In the genomic region with DNA sequence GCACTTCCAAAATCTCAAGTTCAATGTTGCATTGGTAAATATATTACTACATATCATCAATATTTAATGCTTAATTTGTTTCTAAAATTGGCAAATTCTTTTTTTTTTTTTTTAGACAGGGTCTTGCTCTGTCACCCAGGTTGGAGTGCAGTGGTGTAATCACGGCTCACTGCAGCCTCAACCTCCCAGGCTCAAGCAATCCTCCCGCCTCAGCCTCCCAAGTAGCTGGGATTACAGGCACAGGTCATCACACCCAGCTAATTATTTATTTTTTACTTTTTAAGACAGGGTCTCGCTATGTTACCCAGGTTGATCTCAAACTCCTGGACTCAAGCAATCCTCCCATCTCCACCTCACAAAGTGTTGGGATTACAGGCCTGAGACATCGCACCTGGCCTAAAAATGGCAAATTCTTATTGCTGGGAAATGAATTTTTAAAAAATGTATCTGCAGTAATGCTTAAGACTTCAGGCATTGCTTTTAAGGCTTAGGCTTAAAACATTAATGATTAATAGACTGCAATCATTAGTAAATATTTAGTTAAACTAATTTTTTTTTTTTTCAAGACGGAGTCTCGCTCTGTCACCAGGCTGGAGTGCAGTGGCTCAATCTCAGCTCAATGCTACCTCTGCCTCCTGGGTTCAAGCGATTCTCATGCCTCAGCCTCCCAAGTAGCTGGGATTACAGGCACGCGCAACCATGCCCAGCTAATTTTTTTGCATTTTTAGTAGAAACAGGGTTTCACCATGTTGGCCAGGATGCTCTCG, we compare ENCODE assay signal across 6 cellular contexts.
DNase-seq lines count a peak whose midpoint lies in the region; ATAC-seq, FAIRE-seq and TF ChIP-seq lines count a peak whose summit lies in the region.
"Not testable (repeated sequence)": the region's sequence is repeated elsewhere in the genome, so short reads cannot be mapped to it uniquely, and the experiment has no call there.

No MANE protein-coding gene starts in this region.

- FAIRE-seq in pancreas (lab: Jason Lieb, UNC); small intestine (lab: Jason Lieb, UNC): not testable (repeated sequence)

- peak overlapping the region; percentile 2 for H3K4me2 ChIP-seq in hepatocyte

- not testable (repeated sequence) for TF ChIP-seq CTCF in VCaP (conservative IDR thresholded peaks at IDR 0.05); hepatocyte (IDR thresholded peaks at IDR 0.05; ENCODE audit: poor library complexity); left lung (IDR thresholded peaks at IDR 0.05); liver (IDR thresholded peaks at IDR 0.05; ENCODE audit: low read depth, low read length, missing input control); pancreas (IDR thresholded peaks at IDR 0.05)

- intact Hi-C loops in left lung (cut with DNase I); pancreas (cut with DNase I): not testable (repeated sequence)

- not testable (repeated sequence) for DNase-seq in hepatocyte (ENCODE audit: low spot score); left lung; pancreas
- peak; percentile 20 for DNase-seq in small intestine

- H2AFZ ChIP-seq in hepatocyte = not testable (repeated sequence)

- H3K36me3 ChIP-seq in hepatocyte (replicated peaks; ENCODE audit: insufficient read depth, low read depth); left lung; liver (ENCODE audit: control insufficient read depth in 4 of 4, insufficient read depth in 3 of 4, low read depth in 1 of 4, low read length in 3 of 4); pancreas; small intestine (ENCODE audit: control insufficient read depth in 2 of 2, insufficient read depth in 2 of 2, low read length in 2 of 2): not testable (repeated sequence)

- 76% methylated on average over 10 of the region's 10 CpGs for WGBS in hepatocyte (ENCODE audit: low lambda C conversion rate, missing lambda C conversion rate)
- WGBS in liver = 65% methylated on average over 10 of the region's 10 CpGs
- 51 to 60% methylated on average over 10 of the region's 10 CpGs for WGBS in pancreas, 2 donors
- 62 to 81% (median 69%) methylated on average over 10 of the region's 10 CpGs for WGBS in small intestine, 3 donors

- peak; percentile 37 for ATAC-seq in left lung
- peak; percentile 67 to 87 (median 84) for ATAC-seq in pancreas

- H4K20me1 ChIP-seq in hepatocyte (ENCODE audit: insufficient read depth, poor library complexity, severe bottlenecking) = not testable (repeated sequence)

- H3K79me2 ChIP-seq in hepatocyte = peaks cover 48% of the 10 kb centered on the region

- not testable (repeated sequence) for H3K9ac ChIP-seq in liver (ENCODE audit: low read depth in 1 of 2, low read length in 2 of 2)

- not testable (repeated sequence) for H3K4me3 ChIP-seq in hepatocyte; left lung; liver (ENCODE audit: low read depth in 1 of 3, low read length in 3 of 3); pancreas; small intestine (ENCODE audit: low read depth in 1 of 2, low read length in 2 of 2)

- peak overlapping the region; percentile 70 for H3K27ac ChIP-seq in VCaP
- peak overlapping the region; percentile 62 for H3K27ac ChIP-seq in hepatocyte
- not testable (repeated sequence) for H3K27ac ChIP-seq in left lung; liver (ENCODE audit: low read depth in 1 of 2, low read length in 2 of 2); pancreas; small intestine (ENCODE audit: low read depth in 1 of 2, low read length in 1 of 2)

- not testable (repeated sequence) for H3K27me3 ChIP-seq in hepatocyte; left lung; liver (ENCODE audit: control insufficient read depth in 4 of 4, insufficient read depth in 4 of 4, low read length in 3 of 4); pancreas; small intestine (ENCODE audit: control insufficient read depth in 2 of 2, insufficient read depth in 2 of 2, low read length in 2 of 2)

- not testable (repeated sequence) for H3K9me2 ChIP-seq in hepatocyte (replicated peaks; ENCODE audit: insufficient read depth)

- not testable (repeated sequence) for H3K9me3 ChIP-seq in hepatocyte (ENCODE audit: low read depth); left lung; liver (ENCODE audit: control insufficient read depth in 4 of 4, low read length in 3 of 4); pancreas; small intestine (ENCODE audit: control insufficient read depth, low read depth)

- peaks cover 11% of the 10 kb centered on the region for H3K4me1 ChIP-seq in hepatocyte (ENCODE audit: insufficient read depth)
- H3K4me1 ChIP-seq in left lung = peaks cover 0 to 16% of the 10 kb centered on the region in 2 donors
- peaks cover 6 to 20% (median 18%) of the 10 kb centered on the region in 4 donors for H3K4me1 ChIP-seq in liver (ENCODE audit: control insufficient read depth in 4 of 4, insufficient read depth in 4 of 4, low read length in 3 of 4)
- peaks cover 6 to 13% (median 11%) of the 10 kb centered on the region in 3 donors for H3K4me1 ChIP-seq in pancreas
- H3K4me1 ChIP-seq in small intestine (ENCODE audit: control insufficient read depth in 2 of 2, insufficient read depth in 1 of 2, low read depth in 1 of 2, low read length in 1 of 2) = not testable (repeated sequence)

- TF ChIP-seq RAD21 in liver (IDR thresholded peaks at IDR 0.05) = not testable (repeated sequence)

TF ChIP-seq in liver, 16 proteins besides CTCF, POLR2A, EP300 and RAD21:
- TF ChIP-seq HNF4A (conservative IDR thresholded peaks at IDR 0.05) = peak; percentile 15 to 39
- peak in 1 of 2 donors; percentile 23 for TF ChIP-seq JUND (IDR thresholded peaks at IDR 0.05)
- peak in 1 of 2 donors; percentile 12 for TF ChIP-seq RXRA (IDR thresholded peaks at IDR 0.05)
